9 cellular contexts compared by ENCODE assay signal in genomic region chr13:40974460-40975407, GRCh38. TPM values are rescaled to one million over a fixed set of nuclear protein-coding genes. Genes with fewer than 3 reads are reported as not detected.
DNase-seq lines count a peak whose midpoint lies in the region; ATAC-seq, FAIRE-seq and TF ChIP-seq lines count a peak whose summit lies in the region.
"Had no signal": no experiment of that assay in that cellular context is flagged by ENCODE, and none has a peak within 500 bp of the region (broad histone marks: within the 10 kb centered on the region; RNA-seq: fewer than 3 reads in every experiment).

No MANE protein-coding gene starts in this region.

- intact Hi-C loops in MCF 10A (cut with micrococcal nuclease) (no loop called here), breast epithelium (cut with DNase I; ENCODE audit: low total_unique reads) (no loop called here), posterior vena cava (cut with DNase I) (no loop called here)

- POLR2A ChIA-PET in MCF 10A (lab: Yijun Ruan, JAX), result interaction anchor here (0.6 to 1.6 kb wide), 6 partner anchors 9 to 854 kb away, joined by 3 to 7 read pairs (median 4); no protein-coding TSS in a partner anchor
- POLR2A ChIA-PET in WTC11 (lab: Charles Lee), result interaction anchor here (0.6 kb wide), 1 partner anchor 774 kb away, joined by 3 read pairs; no protein-coding TSS in a partner anchor

- no peak for TF ChIP-seq EP300 in gastroesophageal sphincter (IDR thresholded peaks at IDR 0.05)

- ATAC-seq in WTC11, result peak; percentile 99
- ATAC-seq in gastroesophageal sphincter, result peak; percentile 60

- peaks cover 28% of the 10 kb centered on the region for H3K4me1 Mint-ChIP-seq in MCF 10A (ENCODE audit: insufficient read depth, unreplicated experiment)
- peaks cover 7% of the 10 kb centered on the region for H3K4me1 Mint-ChIP-seq in WTC11

- 40 to 47% methylated on average over 4 of the region's 4 CpGs for WGBS in gastroesophageal sphincter (ENCODE audit: low coverage in 1 of 2), 2 donors

- FAIRE-seq in H54 (lab: Jason Lieb, UNC), result peak; percentile 15

- H3K27me3 Mint-ChIP-seq in MCF 10A (ENCODE audit: insufficient read depth, unreplicated experiment) (no peaks in the 10 kb centered on the region), WTC11 (ENCODE audit: low read depth) (no peaks in the 10 kb centered on the region)

- peak overlapping the region in 1 of 2 donors; percentile 15 for H3K27ac ChIP-seq in breast epithelium
- H3K27ac ChIP-seq in gastroesophageal sphincter, result no peak overlapping the region

- TF ChIP-seq POLR2A in breast epithelium (IDR thresholded peaks at IDR 0.05) (no peak), H54 (IDR thresholded peaks at IDR 0.05; ENCODE audit: low read depth, low read length) (no peak), gastroesophageal sphincter (IDR thresholded peaks at IDR 0.05) (no peak)

- H3K9me3 Mint-ChIP-seq in MCF 10A (ENCODE audit: unreplicated experiment), result no peaks in the 10 kb centered on the region
- H3K9me3 Mint-ChIP-seq in WTC11, result no peaks in the 10 kb centered on the region

- H3K4me3 ChIP-seq in breast epithelium, result no peak overlapping the region
- H3K4me3 ChIP-seq in gastroesophageal sphincter, result no peak overlapping the region
- H3K4me3 ChIP-seq in retinal pigment epithelial cell (ENCODE audit: low read length), result no peak overlapping the region
- H3K4me3 ChIP-seq: skin epidermis had no signal

- H3K9me3 ChIP-seq in breast epithelium (no peaks in the 10 kb centered on the region), gastroesophageal sphincter (no peaks in the 10 kb centered on the region)

- H3K4me3 Mint-ChIP-seq in MCF 10A (ENCODE audit: unreplicated experiment), result no peak overlapping the region
- no peak overlapping the region for H3K4me3 Mint-ChIP-seq in WTC11

- H3K27me3 ChIP-seq in breast epithelium (no peaks in the 10 kb centered on the region), gastroesophageal sphincter (no peaks in the 10 kb centered on the region)

- no TSS peak for BruUV-seq in MCF 10A (replicated peaks; lab: Mats Ljungman, UMichigan)

- TF ChIP-seq CTCF in MCF 10A (IDR thresholded peaks at IDR 0.05; ENCODE audit: unreplicated experiment) (peak; percentile 16), breast epithelium (IDR thresholded peaks at IDR 0.05) (peak in 1 of 3 donors; percentile 15), WTC11 (IDR thresholded peaks at IDR 0.05) (peak; percentile 26), gastroesophageal sphincter (IDR thresholded peaks at IDR 0.05) (peak in 3 of 4 experiments; percentile 22 to 28 (median 26)), retinal pigment epithelial cell (conservative IDR thresholded peaks at IDR 0.05; ENCODE audit: low read depth, low read length) (peak; percentile 59)

- H3K36me3 ChIP-seq in breast epithelium, result no peaks in the 10 kb centered on the region
- no peaks in the 10 kb centered on the region for H3K36me3 ChIP-seq in gastroesophageal sphincter

- H3K27ac Mint-ChIP-seq in MCF 10A (ENCODE audit: low read depth, unreplicated experiment), result no peak overlapping the region
- no peak overlapping the region for H3K27ac Mint-ChIP-seq in WTC11

- CTCF ChIA-PET in MCF 10A (lab: Yijun Ruan, JAX), result interaction anchor here (0.5 to 1.1 kb wide), 8 partner anchors 29 to 200 kb away, joined by 3 to 5 read pairs (median 3); partner anchors contain the start of gene WBP4
- CTCF ChIA-PET in WTC11 (lab: Charles Lee), result interaction anchor here (0.5 to 1.7 kb wide), 22 partner anchors 9 to 248 kb away, joined by 3 to 15 read pairs (median 4); partner anchors contain the start of genes ELF1 and WBP4

- H3K36me3 Mint-ChIP-seq in MCF 10A (ENCODE audit: insufficient read depth, unreplicated experiment), result peaks cover 42% of the 10 kb centered on the region
- H3K36me3 Mint-ChIP-seq in WTC11, result no peaks in the 10 kb centered on the region

- DNase-seq in MCF 10A (ENCODE audit: unreplicated experiment), result peak; percentile 61
- no peak for DNase-seq in breast epithelium (ENCODE audit: low spot score in 2 of 2)
- DNase-seq in H54 (ENCODE audit: insufficient read length, low spot score), result no peak
- DNase-seq in LHCN-M2 (ENCODE audit: low read depth), result peak; percentile 50
- no peak for DNase-seq in WTC11 (ENCODE audit: low spot score)
- no peak for DNase-seq in retinal pigment epithelial cell (ENCODE audit: low read depth)
- no peak for DNase-seq in posterior vena cava (ENCODE audit: low spot score)

- H3K4me1 ChIP-seq in breast epithelium (peaks cover 0 to 16% of the 10 kb centered on the region in 2 donors), gastroesophageal sphincter (peaks cover 12 to 75% (median 17%) of the 10 kb centered on the region in 3 donors)

TF ChIP-seq in WTC11, 78 proteins besides CTCF, POLR2A, EP300 and RAD21:
- no peak for TF ChIP-seq TCF7 (CRISPR knock-in tag; IDR thresholded peaks at IDR 0.05; ENCODE audit: low read depth)
- no peak for TF ChIP-seq RELA (CRISPR knock-in tag; IDR thresholded peaks at IDR 0.05; ENCODE audit: borderline replicate concordance)
- TF ChIP-seq EMX1 (CRISPR knock-in tag; IDR thresholded peaks at IDR 0.05), result no peak
- no peak for TF ChIP-seq USF1 (CRISPR knock-in tag; IDR thresholded peaks at IDR 0.05)
- no peak for TF ChIP-seq FOXK1 (CRISPR knock-in tag; IDR thresholded peaks at IDR 0.05)
- TF ChIP-seq OVOL2 (CRISPR knock-in tag; IDR thresholded peaks at IDR 0.05; ENCODE audit: borderline replicate concordance), result no peak
- TF ChIP-seq E2F4 (CRISPR knock-in tag; IDR thresholded peaks at IDR 0.05; ENCODE audit: borderline replicate concordance, low read depth), result no peak
- no peak for TF ChIP-seq GRHL2 (CRISPR knock-in tag; IDR thresholded peaks at IDR 0.05; ENCODE audit: insufficient replicate concordance, severe bottlenecking)

RNA-seq across cellular contexts. Expression of gene ELF1, which starts 44.4 kb away (rescaled TPM):
- total RNA-seq in MCF 10A (2022) (73.7 and 82.1 TPM in 2 replicates), breast epithelium (100 to 1,000 TPM; 101 to 138 (median 104) TPM), LHCN-M2 (2014; rRNA removed) (24.9 and 34.3 TPM in 2 replicates), WTC11 (2021) (17.4 to 19.3 TPM (median 18.7 TPM) in 3 replicates), gastroesophageal sphincter (10 to 100 TPM; 58.2 to 86.6 (median 69.3) TPM), posterior vena cava (10 to 100 TPM; 56.2 to 56.3 TPM)
- 12.2 TPM for polyA plus RNA-seq in LHCN-M2 (2012)

Comparison
In these comparisons a context has a peak if more than half of its experiments do, and no peak if none do; other contexts are left out.
1. DNase-seq: peak in MCF 10A (single experiment) and LHCN-M2 (single experiment); none in breast epithelium (0 of 2), H54 (single experiment), WTC11 (single experiment), retinal pigment epithelial cell (single experiment) and posterior vena cava (single experiment).